Comparison of ENCODE assay signal across 9 cellular contexts in genomic region chr5:135437796-135438560, GRCh38. TPM values are rescaled to one million over a fixed set of nuclear protein-coding genes. Genes with fewer than 3 reads are reported as not detected.
DNase-seq lines count a peak whose midpoint lies in the region; ATAC-seq and TF ChIP-seq lines count a peak whose summit lies in the region.
"Had no signal": no experiment of that assay in that cellular context is flagged by ENCODE, and none has a peak within 500 bp of the region (broad histone marks: within the 10 kb centered on the region; RNA-seq: fewer than 3 reads in every experiment).

No MANE protein-coding gene starts in this region.

- no peak for DNase-seq in CD14-positive monocyte (ENCODE audit: low spot score)
- peak; percentile 98 for DNase-seq in MG63
- DNase-seq in body of pancreas: peak; percentile 46 to 85 (median 63)
- peak in 2 of 3 donors; percentile 55 to 66 for DNase-seq in mucosa of descending colon
- no peak for DNase-seq in RPMI8226
- no peak for DNase-seq in NOMO-1 treated with DMSO at 0.1 percent for 48 hours (lab: John Stamatoyannopoulos, UW; ENCODE audit: unreplicated experiment)

- H3K4me1 ChIP-seq in body of pancreas (peaks cover 8% of the 10 kb centered on the region), mucosa of descending colon (ENCODE audit: low read depth) (no peaks in the 10 kb centered on the region)

- peak; percentile 55 for ATAC-seq in body of pancreas
- peak; percentile 27 for ATAC-seq in mucosa of descending colon
- ATAC-seq in HG03045 (IDR thresholded peaks at IDR 0.05; ENCODE audit: unreplicated experiment): no peak
- no peak for ATAC-seq in HG02870 (IDR thresholded peaks at IDR 0.05; ENCODE audit: unreplicated experiment)

- 43 to 48% methylated on average over 13 of the region's 13 CpGs for WGBS in body of pancreas, 2 donors

- H3K9me3 Mint-ChIP-seq in CD14-positive monocyte: peaks cover 0 to 2% (median 0%) of the 10 kb centered on the region in 7 donors
- H3K9me3 Mint-ChIP-seq: memory B cell had no signal

- H3K36me3 ChIP-seq in MG63 (no peaks in the 10 kb centered on the region), body of pancreas (replicated peaks in 1 of 2; ENCODE audit: insufficient read depth in 1 of 2, low read depth in 2 of 2) (no peaks in the 10 kb centered on the region), mucosa of descending colon (ENCODE audit: low read depth) (no peaks in the 10 kb centered on the region)

- intact Hi-C loops in CD14-positive monocyte (cut with micrococcal nuclease) (loop anchor here in 1 of 2 donors (5.0 kb wide), 1 partner anchor 41 kb away; the partner anchor contains the start of gene MACROH2A1), body of pancreas (cut with DNase I) (no loop called here), mucosa of descending colon (cut with DNase I, micrococcal nuclease) (no loop called here)

- H3K27ac ChIP-seq in body of pancreas: peak overlapping the region in 1 of 4 donors; percentile 34

- H3K27me3 ChIP-seq in MG63 (no peaks in the 10 kb centered on the region), body of pancreas (peaks cover 0 to 6% of the 10 kb centered on the region in 2 donors)

- TF ChIP-seq CTCF in CD14-positive monocyte (IDR thresholded peaks at IDR 0.05) (no peak), body of pancreas (IDR thresholded peaks at IDR 0.05) (peak in 1 of 7 experiments; percentile 20), mucosa of descending colon (IDR thresholded peaks at IDR 0.05) (no peak)

- TF ChIP-seq POLR2A in body of pancreas (IDR thresholded peaks at IDR 0.05): no peak

- H3K9me3 ChIP-seq in MG63: no peaks in the 10 kb centered on the region
- H3K9me3 ChIP-seq in body of pancreas: no peaks in the 10 kb centered on the region
- no peaks in the 10 kb centered on the region for H3K9me3 ChIP-seq in mucosa of descending colon

- peak overlapping the region; percentile 70 to 86 for H3K4me3 Mint-ChIP-seq in CD14-positive monocyte
- H3K4me3 Mint-ChIP-seq: memory B cell had no signal

- no peak overlapping the region for H3K4me3 ChIP-seq in MG63
- no peak overlapping the region for H3K4me3 ChIP-seq in body of pancreas
- H3K4me3 ChIP-seq in mucosa of descending colon: no peak overlapping the region

- H3K4me1 Mint-ChIP-seq in CD14-positive monocyte: peaks cover 92% of the 10 kb centered on the region

- H3K27me3 Mint-ChIP-seq in CD14-positive monocyte (ENCODE audit: low read depth in 3 of 3): no peaks in the 10 kb centered on the region

- H3K36me3 Mint-ChIP-seq in CD14-positive monocyte: peaks cover 0 to 3% of the 10 kb centered on the region in 2 donors
- H3K36me3 Mint-ChIP-seq: memory B cell had no signal

- peak overlapping the region; percentile 90 to 96 (median 93) for H3K27ac Mint-ChIP-seq in CD14-positive monocyte
- H3K27ac Mint-ChIP-seq: memory B cell had no signal

RNA-seq across cellular contexts. Expression of gene DCANP1, which starts 9.2 kb away (rescaled TPM):
- under 1 TPM; 0.14 to 0.15 TPM for polyA plus RNA-seq in CD14-positive monocyte
- total RNA-seq in MG63 (2014; rRNA removed; shearing (Covaris generic); ENCODE audit: low replicate concordance): not detected in 2 replicates
- total RNA-seq in body of pancreas (under 1 TPM in 1 of 2 donors, not detected in 1; under 0.01 TPM), mucosa of descending colon (not detected)

RNA-seq across cellular contexts. Expression of gene TIFAB, which starts 14.2 kb away (rescaled TPM):
- polyA plus RNA-seq in CD14-positive monocyte: under 1 TPM; 0.29 to 0.50 TPM
- total RNA-seq in MG63 (2014; rRNA removed; shearing (Covaris generic); ENCODE audit: low replicate concordance): not detected in 2 replicates
- total RNA-seq in body of pancreas: not detected
- under 1 TPM; 0.28 to 0.36 (median 0.29) TPM for total RNA-seq in mucosa of descending colon

RNA-seq across cellular contexts. Expression of gene MACROH2A1, which starts 38.9 kb away (rescaled TPM):
- polyA plus RNA-seq in CD14-positive monocyte: 100 to 1,000 TPM; 352 to 443 TPM
- 322 and 404 TPM in 2 replicates for total RNA-seq in MG63 (2014; rRNA removed; shearing (Covaris generic); ENCODE audit: low replicate concordance)
- 100 to 1,000 TPM in 1 of 2 donors, 10 to 100 TPM in 1; 78.9 to 142 TPM for total RNA-seq in body of pancreas
- 100 to 1,000 TPM; 170 to 255 (median 243) TPM for total RNA-seq in mucosa of descending colon

Comparison
In these comparisons a context has a peak if more than half of its experiments do, and no peak if none do; other contexts are left out.
1. DNase-seq: peak in MG63 (single experiment), body of pancreas (4 of 4) and mucosa of descending colon (2 of 3); none in CD14-positive monocyte (single experiment), RPMI8226 (single experiment) and NOMO-1 treated with DMSO at 0.1 percent for 48 hours (single experiment).
2. ATAC-seq: peak in body of pancreas (single experiment) and mucosa of descending colon (single experiment); none in HG03045 (single experiment) and HG02870 (single experiment).